20 cellular contexts compared by ENCODE assay signal in the genomic region with DNA sequence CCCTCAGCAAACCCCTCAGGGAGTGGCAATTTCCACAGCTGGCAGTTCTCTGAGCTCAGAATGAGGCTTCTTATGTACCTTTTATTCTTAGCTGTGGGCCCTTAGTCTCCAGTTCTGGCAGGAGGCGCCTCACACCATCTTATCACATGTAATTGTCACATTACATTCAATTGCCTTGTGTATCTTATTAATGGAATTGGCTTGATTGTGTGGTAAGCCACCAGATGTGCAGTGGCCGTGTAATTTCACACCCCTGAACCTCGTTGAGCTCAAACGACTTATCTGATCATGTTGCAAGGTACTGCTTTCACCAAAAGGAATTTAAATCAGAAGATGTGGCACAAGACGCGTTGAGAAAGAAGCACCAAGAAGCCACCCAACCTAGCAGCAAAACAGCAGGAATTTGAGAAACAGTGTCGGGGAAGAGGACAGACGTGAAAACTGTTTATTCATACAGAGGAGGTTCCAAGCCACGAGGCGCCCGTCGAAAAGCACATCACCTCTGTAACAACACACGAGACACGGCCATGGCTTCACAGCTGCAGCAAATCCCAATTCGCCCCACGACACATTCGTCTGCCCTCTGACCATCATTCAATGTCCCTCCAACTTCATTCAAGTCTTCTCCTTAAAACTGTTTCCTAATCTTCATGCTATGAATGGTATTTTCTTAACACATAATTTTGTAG. TPM values are rescaled to one million over a fixed set of nuclear protein-coding genes. Genes with fewer than 3 reads are reported as not detected.
A peak's percentile ranks its signal among the peaks of the same experiment; 100 is the strongest.
DNase-seq lines count a peak whose midpoint lies in the region; ATAC-seq and TF ChIP-seq lines count a peak whose summit lies in the region.
"Had no signal": no experiment of that assay in that cellular context is flagged by ENCODE, and none has a peak within 500 bp of the region (broad histone marks: within the 10 kb centered on the region; RNA-seq: fewer than 3 reads in every experiment).

No MANE protein-coding gene starts in this region.

- no peak overlapping the region for H3K4me3 Mint-ChIP-seq in activated CD4-positive, alpha-beta T cell treated with anti-CD3 and anti-CD28 coated beads, Interleukin-2, amount 10 ng/mL, durations not matched to agents 7 days and 5 days
- H3K4me3 Mint-ChIP-seq in CD8-positive, alpha-beta T cell = peak overlapping the region; percentile 61
- no peak overlapping the region for H3K4me3 Mint-ChIP-seq in activated T-helper 1 cell treated with anti-CD3 and anti-CD28 coated beads, Interleukin-12 subunit alpha, Interleukin-12 subunit beta, Interleukin-2, Interleukin-4 antibody, amounts not matched to agents 30 ng/mL and 10 ng/mL and 1 ng/mL, durations not matched to agents 14 hours and 24 hours and 36 hours
- peak overlapping the region in 7 of 10 donors; percentile 23 to 82 (median 44) for H3K4me3 Mint-ChIP-seq in naive thymus-derived CD4-positive, alpha-beta T cell
- no peak overlapping the region for H3K4me3 Mint-ChIP-seq in WTC11
- H3K4me3 Mint-ChIP-seq: CD4-positive, CD25-positive, alpha-beta regulatory T cell had no signal

- no peaks in the 10 kb centered on the region for H3K27me3 ChIP-seq in CD8-positive, alpha-beta T cell (ENCODE audit: insufficient read depth, low read length)
- no peaks in the 10 kb centered on the region for H3K27me3 ChIP-seq in naive thymus-derived CD4-positive, alpha-beta T cell (ENCODE audit: control insufficient read depth in 2 of 2, insufficient read depth in 2 of 2, low read length in 2 of 2)
- H3K27me3 ChIP-seq: gastrocnemius medialis, MG63, suprapubic skin had no signal

- no peaks in the 10 kb centered on the region for H3K27me3 Mint-ChIP-seq in activated CD4-positive, alpha-beta T cell treated with anti-CD3 and anti-CD28 coated beads, Interleukin-2, amount 10 ng/mL, durations not matched to agents 7 days and 5 days
- H3K27me3 Mint-ChIP-seq in CD8-positive, alpha-beta T cell (ENCODE audit: low read depth) = no peaks in the 10 kb centered on the region
- no peaks in the 10 kb centered on the region for H3K27me3 Mint-ChIP-seq in activated T-helper 1 cell treated with anti-CD3 and anti-CD28 coated beads, Interleukin-12 subunit alpha, Interleukin-12 subunit beta, Interleukin-2, Interleukin-4 antibody, amounts not matched to agents 30 ng/mL and 10 ng/mL and 1 ng/mL, durations not matched to agents 14 hours and 24 hours and 36 hours (ENCODE audit: insufficient read depth)
- no peaks in the 10 kb centered on the region for H3K27me3 Mint-ChIP-seq in naive thymus-derived CD4-positive, alpha-beta T cell
- no peaks in the 10 kb centered on the region for H3K27me3 Mint-ChIP-seq in WTC11 (ENCODE audit: low read depth)

- no peaks in the 10 kb centered on the region for H3K9me3 Mint-ChIP-seq in activated CD4-positive, alpha-beta T cell treated with anti-CD3 and anti-CD28 coated beads, Interleukin-2, amount 10 ng/mL, durations not matched to agents 7 days and 5 days
- H3K9me3 Mint-ChIP-seq in CD8-positive, alpha-beta T cell = no peaks in the 10 kb centered on the region
- peaks cover 2% of the 10 kb centered on the region for H3K9me3 Mint-ChIP-seq in activated T-helper 1 cell treated with anti-CD3 and anti-CD28 coated beads, Interleukin-12 subunit alpha, Interleukin-12 subunit beta, Interleukin-2, Interleukin-4 antibody, amounts not matched to agents 30 ng/mL and 10 ng/mL and 1 ng/mL, durations not matched to agents 14 hours and 24 hours and 36 hours
- no peaks in the 10 kb centered on the region for H3K9me3 Mint-ChIP-seq in naive thymus-derived CD4-positive, alpha-beta T cell
- H3K9me3 Mint-ChIP-seq in WTC11 = peaks cover under 1% of the 10 kb centered on the region
- H3K9me3 Mint-ChIP-seq: CD4-positive, CD25-positive, alpha-beta regulatory T cell had no signal

- CTCF ChIA-PET in activated CD4-positive, alpha-beta T cell treated with anti-CD3 and anti-CD28 coated beads, Interleukin-2, amount 10 ng/mL, durations not matched to agents 7 days and 5 days (lab: Charles Lee) = interaction anchor here (1.0 to 7.4 kb wide), 5 partner anchors 9 to 71 kb away, joined by 3 to 83 read pairs (median 4); no protein-coding TSS in a partner anchor
- CTCF ChIA-PET in CD8-positive, alpha-beta T cell (lab: Charles Lee) = interaction anchor here (1.1 to 6.5 kb wide), 3 partner anchors 62 to 85 kb away, joined by 3 to 150 read pairs (median 25); no protein-coding TSS in a partner anchor
- CTCF ChIA-PET in naive thymus-derived CD4-positive, alpha-beta T cell (lab: Charles Lee) = interaction anchor here (10.1 kb wide), 1 partner anchor 71 kb away, joined by 226 read pairs; no protein-coding TSS in a partner anchor
- CTCF ChIA-PET in WTC11 (lab: Charles Lee) (interaction anchor here (1.7 kb wide), 1 partner anchor 180 kb away, joined by 5 read pairs; no protein-coding TSS in a partner anchor), HEK293T (lab: Yijun Ruan, JAX) (no interaction called here)

- peaks cover 23% of the 10 kb centered on the region for H3K4me1 ChIP-seq in CD8-positive, alpha-beta T cell (ENCODE audit: insufficient read depth, low read length)
- H3K4me1 ChIP-seq in naive thymus-derived CD4-positive, alpha-beta T cell (ENCODE audit: control insufficient read depth in 2 of 2, insufficient read depth in 2 of 2, low read length in 2 of 2) = peaks cover 36 to 41% of the 10 kb centered on the region in 2 donors
- H3K4me1 ChIP-seq: gastrocnemius medialis had no signal

- H3K27ac Mint-ChIP-seq in activated CD4-positive, alpha-beta T cell treated with anti-CD3 and anti-CD28 coated beads, Interleukin-2, amount 10 ng/mL, durations not matched to agents 7 days and 5 days = peak overlapping the region; percentile 93
- H3K27ac Mint-ChIP-seq in CD8-positive, alpha-beta T cell = peak overlapping the region; percentile 55
- peak overlapping the region; percentile 42 for H3K27ac Mint-ChIP-seq in activated T-helper 1 cell treated with anti-CD3 and anti-CD28 coated beads, Interleukin-12 subunit alpha, Interleukin-12 subunit beta, Interleukin-2, Interleukin-4 antibody, amounts not matched to agents 30 ng/mL and 10 ng/mL and 1 ng/mL, durations not matched to agents 14 hours and 24 hours and 36 hours
- peak overlapping the region; percentile 37 to 94 (median 73) for H3K27ac Mint-ChIP-seq in naive thymus-derived CD4-positive, alpha-beta T cell
- no peak overlapping the region for H3K27ac Mint-ChIP-seq in WTC11

- H3K36me3 ChIP-seq in CD8-positive, alpha-beta T cell (ENCODE audit: insufficient read depth, low read length) = no peaks in the 10 kb centered on the region
- H3K36me3 ChIP-seq in naive thymus-derived CD4-positive, alpha-beta T cell (ENCODE audit: control insufficient read depth in 2 of 3, insufficient read depth in 3 of 3, low read length in 3 of 3) = no peaks in the 10 kb centered on the region
- H3K36me3 ChIP-seq: MG63, suprapubic skin had no signal

- peaks cover 65% of the 10 kb centered on the region for H3K4me1 Mint-ChIP-seq in activated CD4-positive, alpha-beta T cell treated with anti-CD3 and anti-CD28 coated beads, Interleukin-2, amount 10 ng/mL, durations not matched to agents 7 days and 5 days
- H3K4me1 Mint-ChIP-seq in CD8-positive, alpha-beta T cell (ENCODE audit: low read depth) = peaks cover 49% of the 10 kb centered on the region
- peaks cover 63% of the 10 kb centered on the region for H3K4me1 Mint-ChIP-seq in activated T-helper 1 cell treated with anti-CD3 and anti-CD28 coated beads, Interleukin-12 subunit alpha, Interleukin-12 subunit beta, Interleukin-2, Interleukin-4 antibody, amounts not matched to agents 30 ng/mL and 10 ng/mL and 1 ng/mL, durations not matched to agents 14 hours and 24 hours and 36 hours (ENCODE audit: low read depth)
- peaks cover 42 to 59% (median 58%) of the 10 kb centered on the region in 7 donors for H3K4me1 Mint-ChIP-seq in naive thymus-derived CD4-positive, alpha-beta T cell
- H3K4me1 Mint-ChIP-seq in WTC11 = peaks cover 11% of the 10 kb centered on the region

- H3K27ac ChIP-seq in CD8-positive, alpha-beta T cell (ENCODE audit: low read depth, low read length) = no peak overlapping the region
- H3K27ac ChIP-seq in naive thymus-derived CD4-positive, alpha-beta T cell (ENCODE audit: low read depth, low read length) = no peak overlapping the region
- H3K27ac ChIP-seq: gastrocnemius medialis, suprapubic skin had no signal

- peaks cover 2% of the 10 kb centered on the region for H3K36me3 Mint-ChIP-seq in activated CD4-positive, alpha-beta T cell treated with anti-CD3 and anti-CD28 coated beads, Interleukin-2, amount 10 ng/mL, durations not matched to agents 7 days and 5 days (ENCODE audit: low read depth)
- H3K36me3 Mint-ChIP-seq in CD8-positive, alpha-beta T cell = peaks cover 8% of the 10 kb centered on the region
- no peaks in the 10 kb centered on the region for H3K36me3 Mint-ChIP-seq in activated T-helper 1 cell treated with anti-CD3 and anti-CD28 coated beads, Interleukin-12 subunit alpha, Interleukin-12 subunit beta, Interleukin-2, Interleukin-4 antibody, amounts not matched to agents 30 ng/mL and 10 ng/mL and 1 ng/mL, durations not matched to agents 14 hours and 24 hours and 36 hours (ENCODE audit: low read depth)
- peaks cover 0 to 12% (median 6%) of the 10 kb centered on the region in 5 donors for H3K36me3 Mint-ChIP-seq in naive thymus-derived CD4-positive, alpha-beta T cell
- H3K36me3 Mint-ChIP-seq in WTC11 = no peaks in the 10 kb centered on the region

- no peak for ATAC-seq in CD8-positive, alpha-beta T cell
- ATAC-seq in naive thymus-derived CD4-positive, alpha-beta T cell = no peak
- ATAC-seq in WTC11 = no peak
- ATAC-seq: gastrocnemius medialis had no signal

- POLR2A ChIA-PET in activated CD4-positive, alpha-beta T cell treated with anti-CD3 and anti-CD28 coated beads, Interleukin-2, amount 10 ng/mL, durations not matched to agents 7 days and 5 days (lab: Charles Lee) = no interaction called here
- POLR2A ChIA-PET in CD8-positive, alpha-beta T cell (lab: Charles Lee) = no interaction called here
- POLR2A ChIA-PET in naive thymus-derived CD4-positive, alpha-beta T cell (lab: Charles Lee) = interaction anchor here (0.6 to 8.2 kb wide), 4 partner anchors 15 to 198 kb away, joined by 3 to 176 read pairs (median 4); no protein-coding TSS in a partner anchor
- POLR2A ChIA-PET in WTC11 (lab: Charles Lee) = interaction anchor here (0.6 to 0.8 kb wide), 2 partner anchors 12 to 224 kb away, joined by 3 to 6 read pairs; no protein-coding TSS in a partner anchor
- POLR2A ChIA-PET in HEK293T (lab: Yijun Ruan, JAX) = interaction anchor here (0.6 kb wide), 1 partner anchor 437 kb away, joined by 3 read pairs; no protein-coding TSS in a partner anchor

- no peak overlapping the region for H3K4me3 ChIP-seq in CD8-positive, alpha-beta T cell (ENCODE audit: low read depth, low read length)
- H3K4me3 ChIP-seq in naive thymus-derived CD4-positive, alpha-beta T cell (ENCODE audit: low read length) = no peak overlapping the region
- H3K4me3 ChIP-seq: gastrocnemius medialis, MG63, suprapubic skin had no signal

- DNase-seq in activated CD4-positive, alpha-beta T cell treated with anti-CD3 and anti-CD28 coated beads, Interleukin-2, amount 10 ng/mL, durations not matched to agents 7 days and 5 days = no peak
- DNase-seq in activated CD4-positive, alpha-beta T cell treated with anti-CD3 and anti-CD28 coated beads for 48 hours = no peak
- DNase-seq in CD8-positive, alpha-beta T cell = peak in 1 of 7 experiments; percentile 46
- no peak for DNase-seq in activated T-helper 1 cell treated with anti-CD3 and anti-CD28 coated beads, Interleukin-12 subunit alpha, Interleukin-12 subunit beta, Interleukin-2, Interleukin-4 antibody, amounts not matched to agents 30 ng/mL and 10 ng/mL and 1 ng/mL, durations not matched to agents 14 hours and 24 hours and 36 hours (ENCODE audit: low spot score)
- DNase-seq in naive thymus-derived CD4-positive, alpha-beta T cell = no peak
- DNase-seq in WTC11 (ENCODE audit: low spot score) (no peak), HEK293T (ENCODE audit: extremely low spot score) (no peak)
- DNase-seq in NK-92 treated with Interleukin-12 subunit alpha and Interleukin-12 subunit beta, amount 100 ng/mL, for 24 hours (lab: John Stamatoyannopoulos, UW) = no peak
- DNase-seq: activated CD4-positive, CD25-positive, alpha-beta regulatory T cell treated with anti-CD3 and anti-CD28 coated beads, Interleukin-2, amount 50 U/mL, for 72 hours; activated T-cell treated with anti-CD3 and anti-CD28 coated beads, Interleukin-2, amount 50 U/mL, for 1 hour; amniotic stem cell; CD4-positive, CD25-positive, alpha-beta regulatory T cell; gastrocnemius medialis; H7; kidney glomerular epithelial cell; MG63; NCI-H1436; NCI-H774; T1000 had no signal

- intact Hi-C loops in CD8-positive, alpha-beta T cell (cut with DNase I, micrococcal nuclease) = loop anchor here in 1 of 2 experiments (10.0 kb wide), 1 partner anchor 528 kb away; no protein-coding TSS in a partner anchor
- intact Hi-C loops in activated T-helper 1 cell treated with anti-CD3 and anti-CD28 coated beads, Interleukin-12 subunit alpha, Interleukin-12 subunit beta, Interleukin-2, Interleukin-4 antibody, amounts not matched to agents 30 ng/mL and 10 ng/mL and 1 ng/mL, durations not matched to agents 14 hours and 24 hours and 36 hours (cut with micrococcal nuclease) = loop anchor here (5.0 kb wide), 1 partner anchor 41 kb away; no protein-coding TSS in a partner anchor
- intact Hi-C loops in naive thymus-derived CD4-positive, alpha-beta T cell (cut with micrococcal nuclease) = no loop called here

- H3K9me3 ChIP-seq in CD8-positive, alpha-beta T cell (ENCODE audit: low read length) = no peaks in the 10 kb centered on the region
- no peaks in the 10 kb centered on the region for H3K9me3 ChIP-seq in naive thymus-derived CD4-positive, alpha-beta T cell (ENCODE audit: control insufficient read depth in 2 of 3, low read length in 3 of 3)
- H3K9me3 ChIP-seq: gastrocnemius medialis, MG63, suprapubic skin had no signal

- TF ChIP-seq CTCF in CD8-positive, alpha-beta T cell (IDR thresholded peaks at IDR 0.05) = no peak
- no peak for TF ChIP-seq CTCF in WTC11 (IDR thresholded peaks at IDR 0.05)

RNA-seq across cellular contexts. Expression of a gene that starts 53.6 kb away (rescaled TPM):
- 100 to 1,000 TPM in 1 of 2 experiments, 10 to 100 TPM in 1; 99.6 to 106 TPM for total RNA-seq in activated CD4-positive, alpha-beta T cell treated with anti-CD3 and anti-CD28 coated beads, Interleukin-2, amount 10 ng/mL, durations not matched to agents 7 days and 5 days
- 10 to 100 TPM; 50.3 to 50.9 TPM for total RNA-seq in CD8-positive, alpha-beta T cell
- 86.6 and 91.8 TPM in 2 replicates for total RNA-seq in activated T-helper 1 cell treated with anti-CD3 and anti-CD28 coated beads, Interleukin-12 subunit alpha, Interleukin-12 subunit beta, Interleukin-2, Interleukin-4 antibody, amounts not matched to agents 30 ng/mL and 10 ng/mL and 1 ng/mL, durations not matched to agents 14 hours and 24 hours and 36 hours
- total RNA-seq in naive thymus-derived CD4-positive, alpha-beta T cell = 100 to 1,000 TPM in 1 of 5 experiments, 10 to 100 TPM in 4; 58.8 to 133 (median 73.6) TPM
- 10 to 100 TPM; 63.7 to 73.1 TPM for polyA plus RNA-seq in naive thymus-derived CD4-positive, alpha-beta T cell
- total RNA-seq in WTC11 (2021) = 10.4 to 12.2 TPM (median 11.8 TPM) in 3 replicates

Comparison
In these comparisons a context has a peak if more than half of its experiments do, and no peak if none do; other contexts are left out.
1. H3K4me3 Mint-ChIP-seq: peak in CD8-positive, alpha-beta T cell (single experiment) and naive thymus-derived CD4-positive, alpha-beta T cell (7 of 10); none in activated CD4-positive, alpha-beta T cell treated with anti-CD3 and anti-CD28 coated beads, Interleukin-2, amount 10 ng/mL, durations not matched to agents 7 days and 5 days (single experiment), activated T-helper 1 cell treated with anti-CD3 and anti-CD28 coated beads, Interleukin-12 subunit alpha, Interleukin-12 subunit beta, Interleukin-2, Interleukin-4 antibody, amounts not matched to agents 30 ng/mL and 10 ng/mL and 1 ng/mL, durations not matched to agents 14 hours and 24 hours and 36 hours (single experiment) and WTC11 (single experiment).
2. POLR2A ChIA-PET loops: an anchor here in naive thymus-derived CD4-positive, alpha-beta T cell (0.6 to 8.2 kb wide), WTC11 (0.6 to 0.8 kb wide) and HEK293T (0.6 kb wide); none called in activated CD4-positive, alpha-beta T cell treated with anti-CD3 and anti-CD28 coated beads, Interleukin-2, amount 10 ng/mL, durations not matched to agents 7 days and 5 days and CD8-positive, alpha-beta T cell.